9 cellular contexts compared by ENCODE assay signal in the genomic region with DNA sequence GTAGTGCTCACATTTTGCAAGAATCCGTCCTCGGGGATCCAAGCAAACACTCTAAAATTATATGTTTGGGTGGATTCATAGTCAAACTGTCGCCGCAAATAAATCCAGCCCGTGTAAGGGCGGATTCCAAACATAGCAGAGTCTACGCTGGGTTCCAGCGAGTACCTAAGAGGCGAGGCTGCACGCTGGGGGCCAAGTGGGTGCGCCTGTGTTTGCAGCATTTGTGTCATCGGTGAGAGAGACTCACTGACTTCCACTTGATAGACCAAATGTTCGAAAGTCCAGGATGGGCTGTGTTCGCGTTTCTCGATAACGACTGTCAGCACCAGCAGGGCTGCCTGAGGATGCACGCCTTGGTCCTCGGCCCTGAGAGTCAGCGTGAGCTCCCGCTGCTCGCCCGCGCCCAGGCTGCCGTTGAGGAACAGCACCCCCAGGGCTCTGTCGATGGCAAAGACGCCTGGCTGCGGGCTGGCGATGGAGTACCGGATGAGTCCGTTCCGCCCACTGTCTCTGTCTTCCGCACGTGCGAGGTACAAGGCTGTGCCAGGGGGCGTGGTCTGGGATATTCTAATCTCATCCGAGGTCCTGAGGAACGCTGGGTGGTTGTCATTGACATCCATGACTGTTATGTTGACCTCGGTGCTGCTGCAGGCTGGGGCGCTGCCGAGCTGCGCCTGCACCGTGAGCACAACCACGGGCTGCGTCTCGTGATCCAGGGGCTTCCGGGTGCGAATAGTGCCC.
DNase-seq lines count a peak whose midpoint lies in the region; ATAC-seq and TF ChIP-seq lines count a peak whose summit lies in the region.
"Had no signal": no experiment of that assay in that cellular context is flagged by ENCODE, and none has a peak within 500 bp of the region (broad histone marks: within the 10 kb centered on the region; RNA-seq: fewer than 3 reads in every experiment).

No MANE protein-coding gene starts in this region.

- peak; percentile 4 to 61 (median 34) for DNase-seq in CD4-positive, alpha-beta T cell
- peak; percentile 53 for DNase-seq in MG63
- DNase-seq in activated CD8-positive, alpha-beta memory T cell treated with anti-CD3 and anti-CD28 coated beads, Interleukin-2, amount 50 U/mL, for 4 hours: peak; percentile 29
- DNase-seq in esophagus squamous epithelium (lab: John Stamatoyannopoulos, UW): no peak
- DNase-seq in pons (ENCODE audit: low spot score): peak; percentile 36
- DNase-seq in aorta: peak in 1 of 2 donors; percentile 47
- no peak for DNase-seq in ACHN

- no peaks in the 10 kb centered on the region for H3K4me1 Mint-ChIP-seq in CD4-positive, alpha-beta T cell (ENCODE audit: low read depth)

- CTCF ChIA-PET in CD4-positive, alpha-beta T cell (lab: Charles Lee): no interaction called here

- H3K4me1 ChIP-seq in esophagus squamous epithelium (peaks cover 0 to 10% (median 8%) of the 10 kb centered on the region in 3 donors), aorta (ENCODE audit: control insufficient read depth in 1 of 2, insufficient read depth in 2 of 2, low read length in 2 of 2) (no peaks in the 10 kb centered on the region)

- H3K27ac ChIP-seq in CD4-positive, alpha-beta T cell (ENCODE audit: low read depth, low read length): no peak overlapping the region
- H3K27ac ChIP-seq in esophagus squamous epithelium (no peak overlapping the region), aorta (ENCODE audit: low read depth in 1 of 2, low read length in 2 of 2) (no peak overlapping the region)

- no peaks in the 10 kb centered on the region for H3K36me3 Mint-ChIP-seq in CD4-positive, alpha-beta T cell (ENCODE audit: low read depth)

- H3K4me3 ChIP-seq in MG63: peak overlapping the region; percentile 18
- peak overlapping the region; percentile 2 to 59 (median 26) for H3K4me3 ChIP-seq in esophagus squamous epithelium
- H3K4me3 ChIP-seq in aorta (ENCODE audit: low read length in 2 of 2): peak overlapping the region in 1 of 2 donors; percentile 22
- H3K4me3 ChIP-seq: lung had no signal

- H3K36me3 ChIP-seq in MG63: no peaks in the 10 kb centered on the region
- no peaks in the 10 kb centered on the region for H3K36me3 ChIP-seq in esophagus squamous epithelium
- H3K36me3 ChIP-seq in aorta (ENCODE audit: control insufficient read depth in 1 of 2, insufficient read depth in 2 of 2, low read length in 1 of 2): no peaks in the 10 kb centered on the region

- H3K4me3 Mint-ChIP-seq in CD4-positive, alpha-beta T cell: peak overlapping the region; percentile 84

- TF ChIP-seq POLR2A in esophagus squamous epithelium (IDR thresholded peaks at IDR 0.05): no peak

- H3K27ac Mint-ChIP-seq in CD4-positive, alpha-beta T cell: no peak overlapping the region

- 15 to 39% methylated on average over 13 to 17 of the region's 48 CpGs for WGBS in esophagus squamous epithelium, 2 donors
- WGBS in aorta, 2 donors: 5% methylated on average over 48 of the region's 48 CpGs

- ATAC-seq in CD4-positive, alpha-beta T cell (ENCODE audit: poor library complexity): peak; percentile 88
- ATAC-seq in GM21447 (IDR thresholded peaks at IDR 0.05; ENCODE audit: unreplicated experiment) (peak; percentile 92), aorta (ENCODE audit: low FRiP score) (peak; percentile 55)

- intact Hi-C loops in CD4-positive, alpha-beta T cell (cut with DNase I, micrococcal nuclease): loop anchor here (5.0 to 10.0 kb wide), 2 partner anchors 172 to 174 kb away; no protein-coding TSS in a partner anchor
- intact Hi-C loops in esophagus squamous epithelium (cut with DNase I) (no loop called here), aorta (cut with DNase I) (loop anchor here in 1 of 2 donors (10.0 kb wide), 1 partner anchor 172 kb away; no protein-coding TSS in a partner anchor)

- no peaks in the 10 kb centered on the region for H3K9me3 ChIP-seq in CD4-positive, alpha-beta T cell (ENCODE audit: control insufficient read depth, low read length)
- no peaks in the 10 kb centered on the region for H3K9me3 ChIP-seq in MG63
- H3K9me3 ChIP-seq in esophagus squamous epithelium: no peaks in the 10 kb centered on the region
- no peaks in the 10 kb centered on the region for H3K9me3 ChIP-seq in aorta (ENCODE audit: control insufficient read depth, low read length)

- H3K9me3 Mint-ChIP-seq in CD4-positive, alpha-beta T cell: no peaks in the 10 kb centered on the region

- no peak for TF ChIP-seq CTCF in CD4-positive, alpha-beta T cell (IDR thresholded peaks at IDR 0.05)
- no peak for TF ChIP-seq CTCF in esophagus squamous epithelium (IDR thresholded peaks at IDR 0.05)

- peaks cover 34% of the 10 kb centered on the region for H3K27me3 Mint-ChIP-seq in CD4-positive, alpha-beta T cell

- in situ Hi-C loops in ACHN (cut with HindIII; ENCODE audit: low pct_ligation_motif_present, low pct_unique_long_range_greater_than_20kb, low sequenced_read_pairs): no loop called here

- POLR2A ChIA-PET in CD4-positive, alpha-beta T cell (lab: Charles Lee): no interaction called here

- peaks cover 18% of the 10 kb centered on the region for H3K27me3 ChIP-seq in CD4-positive, alpha-beta T cell (ENCODE audit: control insufficient read depth, insufficient read depth, low read length)
- H3K27me3 ChIP-seq in MG63 (no peaks in the 10 kb centered on the region; the same call in 1 of the 2 replicates), esophagus squamous epithelium (peaks cover 0 to 39% (median 4%) of the 10 kb centered on the region in 4 donors), aorta (ENCODE audit: control insufficient read depth in 1 of 2, insufficient read depth in 2 of 2, low read length in 1 of 2) (no peaks in the 10 kb centered on the region)

Comparison
In these comparisons a context has a peak if more than half of its experiments do, and no peak if none do; other contexts are left out.
1. DNase-seq: peak in CD4-positive, alpha-beta T cell (10 of 10), MG63 (single experiment), activated CD8-positive, alpha-beta memory T cell treated with anti-CD3 and anti-CD28 coated beads, Interleukin-2, amount 50 U/mL, for 4 hours (single experiment) and pons (single experiment); none in esophagus squamous epithelium (single experiment) and ACHN (single experiment).
2. Peak in every context shown above with its lines, with median percentiles within 50 percentile points of each other: ATAC-seq.